ENCODE assay signal across 8 cellular contexts in genomic region chr17:75270218-75270965, GRCh38. TPM values are rescaled to one million over a fixed set of nuclear protein-coding genes. Genes with fewer than 3 reads are reported as not detected.
A peak's percentile ranks its signal among the peaks of the same experiment; 100 is the strongest.
DNase-seq lines count a peak whose midpoint lies in the region; ATAC-seq and TF ChIP-seq lines count a peak whose summit lies in the region.

No MANE protein-coding gene starts in this region.

- peak overlapping the region; percentile 71 for H3K27ac ChIP-seq in OCI-LY7 (ENCODE audit: low read depth, low read length, poor library complexity, severe bottlenecking)
- peak overlapping the region; percentile 97 to 99 for H3K27ac ChIP-seq in thoracic aorta

- CTCF ChIA-PET in Caco-2 (lab: Charles Lee) (interaction anchor here (0.5 to 3.2 kb wide), 40 partner anchors 7 to 585 kb away, joined by 3 to 91 read pairs (median 4); partner anchors contain the start of genes GGA3, GRB2, LLGL2 and MRPS7), OCI-LY7 (lab: Charles Lee; ENCODE audit: unreplicated experiment) (interaction anchor here (0.6 to 2.5 kb wide), 9 partner anchors 9 to 265 kb away, joined by 3 to 31 read pairs (median 3); partner anchors contain the start of genes GGA3, LLGL2, MRPS7 and SLC25A19)

- H3K9me3 Mint-ChIP-seq in Caco-2 (ENCODE audit: unreplicated experiment) (no peaks in the 10 kb centered on the region), natural killer cell (no peaks in the 10 kb centered on the region)
- no peaks in the 10 kb centered on the region for H3K9me3 Mint-ChIP-seq in activated T-helper 1 cell treated with anti-CD3 and anti-CD28 coated beads, Interleukin-12 subunit alpha, Interleukin-12 subunit beta, Interleukin-2, Interleukin-4 antibody, amounts not matched to agents 30 ng/mL and 10 ng/mL and 1 ng/mL, durations not matched to agents 14 hours and 24 hours and 36 hours

- POLR2A ChIA-PET in Caco-2 (lab: Charles Lee) (interaction anchor here (0.6 to 4.0 kb wide), 12 partner anchors 9 to 509 kb away, joined by 3 to 48 read pairs (median 4); partner anchors contain the start of genes GGA3, GRB2, MRPS7 and NUP85), OCI-LY7 (lab: Charles Lee) (interaction anchor here (0.5 to 4.6 kb wide), 20 partner anchors 9 to 247 kb away, joined by 3 to 59 read pairs (median 5); partner anchors contain the start of genes GGA3, MRPS7, NT5C and SLC25A19)

- H3K4me3 ChIP-seq in Caco-2 (ENCODE audit: low read depth, low read length) (peak overlapping the region; percentile 97), OCI-LY7 (ENCODE audit: low read depth, low read length, poor library complexity, severe bottlenecking) (peak overlapping the region; percentile 90), thoracic aorta (peak overlapping the region; percentile 97)

- intact Hi-C loops in Caco-2 (cut with micrococcal nuclease; ENCODE audit: unreplicated experiment): loop anchor here (1.0 to 2.0 kb wide), 3 partner anchors 18 to 142 kb away; partner anchors contain the start of genes GRB2 and SLC25A19
- intact Hi-C loops in OCI-LY7 (cut with micrococcal nuclease; ENCODE audit: unreplicated experiment): loop anchor here (2.0 to 10.0 kb wide), 4 partner anchors 88 to 514 kb away; partner anchors contain the start of genes GRB2, LLGL2, SUMO2 and UNK
- intact Hi-C loops in activated T-helper 1 cell treated with anti-CD3 and anti-CD28 coated beads, Interleukin-12 subunit alpha, Interleukin-12 subunit beta, Interleukin-2, Interleukin-4 antibody, amounts not matched to agents 30 ng/mL and 10 ng/mL and 1 ng/mL, durations not matched to agents 14 hours and 24 hours and 36 hours (cut with micrococcal nuclease): loop anchor here (1.0 to 10.0 kb wide), 3 partner anchors 8 to 314 kb away; partner anchors contain the start of gene MYO15B
- intact Hi-C loops in natural killer cell (cut with micrococcal nuclease): loop anchor here (1.0 kb wide), 1 partner anchor 9 kb away; the partner anchor contains the start of genes GGA3 and MRPS7

- no TSS peak for BruUV-seq in Caco-2 (replicated peaks; lab: Mats Ljungman, UMichigan)
- BruUV-seq in OCI-LY7 (replicated peaks; lab: Mats Ljungman, UMichigan): no TSS peak

- peak overlapping the region; percentile 72 for H2AFZ ChIP-seq in OCI-LY7 (ENCODE audit: low read length)

- H3K4me2 ChIP-seq in OCI-LY7 (ENCODE audit: low read length): peak overlapping the region; percentile 94

- H3K36me3 Mint-ChIP-seq in Caco-2 (ENCODE audit: insufficient read depth, unreplicated experiment) (peaks cover 48% of the 10 kb centered on the region), natural killer cell (no peaks in the 10 kb centered on the region)
- H3K36me3 Mint-ChIP-seq in activated T-helper 1 cell treated with anti-CD3 and anti-CD28 coated beads, Interleukin-12 subunit alpha, Interleukin-12 subunit beta, Interleukin-2, Interleukin-4 antibody, amounts not matched to agents 30 ng/mL and 10 ng/mL and 1 ng/mL, durations not matched to agents 14 hours and 24 hours and 36 hours (ENCODE audit: low read depth): peaks cover 30% of the 10 kb centered on the region

- H4K20me1 ChIP-seq in OCI-LY7 (ENCODE audit: insufficient read depth, low read length): no peaks in the 10 kb centered on the region

- peak overlapping the region; percentile 84 for H3K27ac Mint-ChIP-seq in Caco-2 (ENCODE audit: unreplicated experiment)
- peak overlapping the region; percentile 84 for H3K27ac Mint-ChIP-seq in activated T-helper 1 cell treated with anti-CD3 and anti-CD28 coated beads, Interleukin-12 subunit alpha, Interleukin-12 subunit beta, Interleukin-2, Interleukin-4 antibody, amounts not matched to agents 30 ng/mL and 10 ng/mL and 1 ng/mL, durations not matched to agents 14 hours and 24 hours and 36 hours
- H3K27ac Mint-ChIP-seq in natural killer cell: peak overlapping the region; percentile 71 to 91

- H3K79me2 ChIP-seq in OCI-LY7 (ENCODE audit: insufficient read depth, low read depth, low read length): peaks cover 25% of the 10 kb centered on the region; the same call in 1 of the 2 replicates

- H3K27me3 Mint-ChIP-seq in Caco-2 (ENCODE audit: insufficient read depth, unreplicated experiment): no peaks in the 10 kb centered on the region
- H3K27me3 Mint-ChIP-seq in activated T-helper 1 cell treated with anti-CD3 and anti-CD28 coated beads, Interleukin-12 subunit alpha, Interleukin-12 subunit beta, Interleukin-2, Interleukin-4 antibody, amounts not matched to agents 30 ng/mL and 10 ng/mL and 1 ng/mL, durations not matched to agents 14 hours and 24 hours and 36 hours (ENCODE audit: insufficient read depth): no peaks in the 10 kb centered on the region
- no peaks in the 10 kb centered on the region for H3K27me3 Mint-ChIP-seq in natural killer cell (ENCODE audit: low read depth in 2 of 2)

- H3K27me3 ChIP-seq in Caco-2 (replicated peaks; ENCODE audit: control insufficient read depth, insufficient read depth, low read length) (no peaks in the 10 kb centered on the region), thoracic aorta (replicated peaks; ENCODE audit: insufficient read depth) (no peaks in the 10 kb centered on the region)

- peaks cover 11% of the 10 kb centered on the region for H3K36me3 ChIP-seq in Caco-2 (ENCODE audit: control insufficient read depth, insufficient read depth, low read length)
- H3K36me3 ChIP-seq in OCI-LY7 (ENCODE audit: insufficient read depth, low read length): peaks cover 58% of the 10 kb centered on the region
- H3K36me3 ChIP-seq in thoracic aorta: peaks cover 17% of the 10 kb centered on the region

- H3K4me3 Mint-ChIP-seq in Caco-2 (ENCODE audit: unreplicated experiment): peak overlapping the region; percentile 71
- H3K4me3 Mint-ChIP-seq in activated T-helper 1 cell treated with anti-CD3 and anti-CD28 coated beads, Interleukin-12 subunit alpha, Interleukin-12 subunit beta, Interleukin-2, Interleukin-4 antibody, amounts not matched to agents 30 ng/mL and 10 ng/mL and 1 ng/mL, durations not matched to agents 14 hours and 24 hours and 36 hours: peak overlapping the region; percentile 88
- peak overlapping the region; percentile 86 for H3K4me3 Mint-ChIP-seq in natural killer cell

- H3K9me2 ChIP-seq in OCI-LY7 (ENCODE audit: insufficient read depth, low read length): no peaks in the 10 kb centered on the region

- DNase-seq in Caco-2 (peak; percentile 84 to 85), OCI-LY7 (ENCODE audit: low spot score) (peak; percentile 84), fibroblast of gingiva (ENCODE audit: low read depth) (peak; percentile 72), natural killer cell (no peak), thoracic aorta (ENCODE audit: low spot score) (no peak)
- DNase-seq in activated T-helper 1 cell treated with anti-CD3 and anti-CD28 coated beads, Interleukin-12 subunit alpha, Interleukin-12 subunit beta, Interleukin-2, Interleukin-4 antibody, amounts not matched to agents 30 ng/mL and 10 ng/mL and 1 ng/mL, durations not matched to agents 14 hours and 24 hours and 36 hours (ENCODE audit: low spot score): peak; percentile 56

- TF ChIP-seq CTCF in Caco-2 (IDR thresholded peaks at IDR 0.05; ENCODE audit: insufficient read depth in 1 of 2, low read depth in 1 of 2, low read length in 1 of 2, severe bottlenecking in 1 of 2, unreplicated experiment in 1 of 2) (peak; percentile 22 to 67), OCI-LY7 (conservative IDR thresholded peaks at IDR 0.05; ENCODE audit: low read length) (peak; percentile 77), natural killer cell (IDR thresholded peaks at IDR 0.05) (no peak), thoracic aorta (IDR thresholded peaks at IDR 0.05) (peak; percentile 41)

- H3K4me1 Mint-ChIP-seq in Caco-2 (ENCODE audit: low read depth, unreplicated experiment) (peaks cover 15% of the 10 kb centered on the region), natural killer cell (peaks cover 10 to 25% of the 10 kb centered on the region in 2 donors)
- H3K4me1 Mint-ChIP-seq in activated T-helper 1 cell treated with anti-CD3 and anti-CD28 coated beads, Interleukin-12 subunit alpha, Interleukin-12 subunit beta, Interleukin-2, Interleukin-4 antibody, amounts not matched to agents 30 ng/mL and 10 ng/mL and 1 ng/mL, durations not matched to agents 14 hours and 24 hours and 36 hours (ENCODE audit: low read depth): peaks cover 36% of the 10 kb centered on the region

- H3K9me3 ChIP-seq in Caco-2 (no peaks in the 10 kb centered on the region), OCI-LY7 (ENCODE audit: low read length) (no peaks in the 10 kb centered on the region), thoracic aorta (no peaks in the 10 kb centered on the region)

- peaks cover 14% of the 10 kb centered on the region; the same call in 1 of the 2 replicates for H3K4me1 ChIP-seq in Caco-2
- H3K4me1 ChIP-seq in OCI-LY7 (ENCODE audit: insufficient read depth, low read length, poor library complexity, severe bottlenecking): peaks cover 42% of the 10 kb centered on the region
- peaks cover 12 to 25% of the 10 kb centered on the region in 2 donors for H3K4me1 ChIP-seq in thoracic aorta (ENCODE audit: control insufficient read depth in 1 of 2, low read depth in 2 of 2)

- ATAC-seq in GM19351 (IDR thresholded peaks at IDR 0.05; ENCODE audit: unreplicated experiment) (peak; percentile 34), HG03520 (IDR thresholded peaks at IDR 0.05; ENCODE audit: unreplicated experiment) (peak; percentile 30), natural killer cell (peak; percentile 44 to 54 (median 48)), thoracic aorta (ENCODE audit: insufficient number of reproducible peaks, low FRiP score, low read depth) (peak; percentile 34)

RNA-seq across cellular contexts. Expression of gene MIF4GD, which starts 0.6 kb away (rescaled TPM):
- total RNA-seq in Caco-2 (2022) (27.0 and 27.3 TPM in 2 replicates), OCI-LY7 (2022) (132 and 139 TPM in 2 replicates), natural killer cell (10 to 100 TPM; 44.5 to 56.9 (median 50.3) TPM), thoracic aorta (10 to 100 TPM; 32.5 to 70.1 TPM)
- total RNA-seq in OCI-LY7 (2014; rRNA removed; shearing (Covaris generic)): 69.4 and 70.9 TPM in 2 replicates
- total RNA-seq in activated T-helper 1 cell treated with anti-CD3 and anti-CD28 coated beads, Interleukin-12 subunit alpha, Interleukin-12 subunit beta, Interleukin-2, Interleukin-4 antibody, amounts not matched to agents 30 ng/mL and 10 ng/mL and 1 ng/mL, durations not matched to agents 14 hours and 24 hours and 36 hours: 49.0 and 49.3 TPM in 2 replicates

RNA-seq across cellular contexts. Expression of gene MRPS7, which starts 8.7 kb away (rescaled TPM):
- total RNA-seq in Caco-2 (2022) (123 and 125 TPM in 2 replicates), OCI-LY7 (2022) (90.2 and 103 TPM in 2 replicates), natural killer cell (10 to 100 TPM; 27.3 to 29.4 (median 27.9) TPM), thoracic aorta (10 to 100 TPM; 29.0 to 33.2 TPM)
- 123 and 127 TPM in 2 replicates for total RNA-seq in OCI-LY7 (2014; rRNA removed; shearing (Covaris generic))
- 126 and 130 TPM in 2 replicates for total RNA-seq in activated T-helper 1 cell treated with anti-CD3 and anti-CD28 coated beads, Interleukin-12 subunit alpha, Interleukin-12 subunit beta, Interleukin-2, Interleukin-4 antibody, amounts not matched to agents 30 ng/mL and 10 ng/mL and 1 ng/mL, durations not matched to agents 14 hours and 24 hours and 36 hours

RNA-seq across cellular contexts. Expression of gene GGA3, which starts 9.0 kb away (rescaled TPM):
- 90.2 and 94.4 TPM in 2 replicates for total RNA-seq in Caco-2 (2022)
- total RNA-seq in OCI-LY7 (2014; rRNA removed; shearing (Covaris generic)): 52.3 and 77.6 TPM in 2 replicates
- 106 and 122 TPM in 2 replicates for total RNA-seq in OCI-LY7 (2022)
- total RNA-seq in activated T-helper 1 cell treated with anti-CD3 and anti-CD28 coated beads, Interleukin-12 subunit alpha, Interleukin-12 subunit beta, Interleukin-2, Interleukin-4 antibody, amounts not matched to agents 30 ng/mL and 10 ng/mL and 1 ng/mL, durations not matched to agents 14 hours and 24 hours and 36 hours: 93.4 and 94.3 TPM in 2 replicates
- 10 to 100 TPM; 78.1 to 97.3 (median 94.0) TPM for total RNA-seq in natural killer cell
- total RNA-seq in thoracic aorta: 10 to 100 TPM; 33.3 to 41.9 TPM

RNA-seq across cellular contexts. Expression of gene SLC25A19, which starts 18.8 kb away (rescaled TPM):
- total RNA-seq in Caco-2 (2022) (29.8 and 33.6 TPM in 2 replicates), OCI-LY7 (2022) (118 and 144 TPM in 2 replicates), natural killer cell (10 to 100 TPM; 12.1 to 17.7 (median 14.8) TPM), thoracic aorta (10 to 100 TPM in 1 of 2 donors, 1 to 10 TPM in 1; 6.1 to 12.6 TPM)
- total RNA-seq in OCI-LY7 (2014; rRNA removed; shearing (Covaris generic)): 113 TPM in 2 replicates
- total RNA-seq in activated T-helper 1 cell treated with anti-CD3 and anti-CD28 coated beads, Interleukin-12 subunit alpha, Interleukin-12 subunit beta, Interleukin-2, Interleukin-4 antibody, amounts not matched to agents 30 ng/mL and 10 ng/mL and 1 ng/mL, durations not matched to agents 14 hours and 24 hours and 36 hours: 119 and 126 TPM in 2 replicates

Comparison
In these comparisons a context has a peak if more than half of its experiments do, and no peak if none do; other contexts are left out.
1. DNase-seq: peak in Caco-2 (2 of 2), OCI-LY7 (single experiment), activated T-helper 1 cell treated with anti-CD3 and anti-CD28 coated beads, Interleukin-12 subunit alpha, Interleukin-12 subunit beta, Interleukin-2, Interleukin-4 antibody, amounts not matched to agents 30 ng/mL and 10 ng/mL and 1 ng/mL, durations not matched to agents 14 hours and 24 hours and 36 hours (single experiment) and fibroblast of gingiva (single experiment); none in natural killer cell (single experiment) and thoracic aorta (single experiment).
2. Peak in every context shown above with its lines, with median percentiles within 50 percentile points of each other: H3K4me3 ChIP-seq, H3K27ac Mint-ChIP-seq, H3K4me3 Mint-ChIP-seq and ATAC-seq.